23 cellular contexts compared by ENCODE assay signal in genomic region chr6:3196770-3197169, GRCh38. TPM values are rescaled to one million over a fixed set of nuclear protein-coding genes. Genes with fewer than 3 reads are reported as not detected.
"Had no signal": no experiment of that assay in that cellular context is flagged by ENCODE, and none has a peak within 500 bp of the region (broad histone marks: within the 10 kb centered on the region; RNA-seq: fewer than 3 reads in every experiment).

No MANE protein-coding gene starts in this region.

- H3K27me3 ChIP-seq: colonic mucosa, esophagus squamous epithelium, gastroesophageal sphincter, heart left ventricle, neural progenitor cell, transverse colon had no signal

- DNase-seq: activated CD4-positive, alpha-beta T cell treated with anti-CD3 and anti-CD28 coated beads for 4 hours; activated CD4-positive, alpha-beta T cell treated with anti-CD3 and anti-CD28 coated beads, Interleukin-2, amount 50 U/mL, for 48 hours; activated CD4-positive, CD25-positive, alpha-beta regulatory T cell; activated CD8-positive, alpha-beta memory T cell treated with anti-CD3 and anti-CD28 coated beads, Interleukin-2, amount 50 U/mL, for 48 hours; activated naive CD4-positive, alpha-beta T cell treated with anti-CD3 and anti-CD28 coated beads for 36 hours; activated naive CD8-positive, alpha-beta T cell treated with anti-CD3 and anti-CD28 coated beads, Interleukin-2, amount 10 ng/mL, durations not matched to agents 7 days and 5 days; activated T-cell treated with anti-CD3 and anti-CD28 coated beads, Interleukin-2, amount 50 U/mL, for 4 hours; amniotic stem cell; colonic mucosa; esophagus squamous epithelium; heart left ventricle; islet precursor cell; left colon; mesendoderm; mucosa of descending colon; retina; stimulated activated CD4-positive, alpha-beta T cell treated with anti-CD3 and anti-CD28 coated beads, Interleukin-2, amount 100 ng/mL, for 48 hours; stimulated activated CD8-positive, alpha-beta memory T cell treated with anti-CD3 and anti-CD28 coated beads, Interleukin-4, amount 100 ng/mL, for 48 hours; stimulated activated naive B cell treated with anti-CD40 and anti-IgM and Interleukin-4, amounts not matched to agents 10 μg/mL and 1 μg/mL and 100 μg/mL, for 72 hours; transverse colon had no signal

- H3K4me1 ChIP-seq: colonic mucosa, transverse colon had no signal

- H3K9ac ChIP-seq: neural progenitor cell had no signal

- H3K36me3 ChIP-seq: colonic mucosa, esophagus squamous epithelium, gastroesophageal sphincter, heart left ventricle, neural progenitor cell, transverse colon had no signal

- H3K27ac ChIP-seq: colonic mucosa, gastroesophageal sphincter, heart left ventricle, neural progenitor cell, transverse colon had no signal

- ATAC-seq: activated T-cell treated with anti-CD3 and anti-CD28 coated beads, Interleukin-2, amount 50 U/mL, for 4 hours; heart left ventricle; left colon; mucosa of descending colon; stimulated activated naive B cell treated with anti-CD40 and anti-IgM and Interleukin-4, amounts not matched to agents 10 μg/mL and 1 μg/mL and 100 μg/mL, for 72 hours had no signal

- H3K9me3 ChIP-seq: colonic mucosa, esophagus squamous epithelium, gastroesophageal sphincter, mucosa of descending colon, transverse colon had no signal

- H3K4me3 ChIP-seq: colonic mucosa, esophagus squamous epithelium, gastroesophageal sphincter, heart left ventricle, mucosa of descending colon, neural progenitor cell, transverse colon had no signal

RNA-seq across cellular contexts. Expression of gene TUBB2B, which starts 30.7 kb away (rescaled TPM):
- total RNA-seq: activated CD8-positive, alpha-beta memory T cell treated with anti-CD3 and anti-CD28 coated beads for 36 hours; activated naive CD8-positive, alpha-beta T cell treated with anti-CD3 and anti-CD28 coated beads, Interleukin-2, amount 10 ng/mL, durations not matched to agents 7 days and 5 days had no signal
